ENCODE assay signal across 2 cellular contexts in the genomic region with DNA sequence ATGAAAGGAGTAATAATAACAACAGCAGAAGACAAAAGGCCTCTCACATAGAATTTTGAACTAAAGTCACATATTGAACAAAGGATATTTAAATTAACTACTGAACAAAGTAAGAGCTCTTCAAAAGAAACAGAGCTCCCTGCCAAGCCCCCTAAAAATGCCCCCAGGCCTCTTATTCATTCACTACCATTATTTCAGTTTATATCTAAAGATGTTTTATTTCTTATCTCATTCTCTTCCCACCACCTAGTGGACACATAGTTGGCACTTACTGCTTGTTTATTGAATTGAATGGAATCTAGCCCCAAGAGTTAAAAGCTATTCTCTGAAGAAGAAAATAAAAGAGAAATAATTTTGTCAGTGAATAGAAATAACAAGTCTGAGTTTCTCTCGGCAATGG.
A peak's percentile ranks its signal among the peaks of the same experiment; 100 is the strongest.
TF ChIP-seq lines count a peak whose summit lies in the region.

No MANE protein-coding gene starts in this region.

TF ChIP-seq in IMR-90, 13 proteins besides CTCF, POLR2A, EP300 and RAD21:
- TF ChIP-seq, protein P1, sequence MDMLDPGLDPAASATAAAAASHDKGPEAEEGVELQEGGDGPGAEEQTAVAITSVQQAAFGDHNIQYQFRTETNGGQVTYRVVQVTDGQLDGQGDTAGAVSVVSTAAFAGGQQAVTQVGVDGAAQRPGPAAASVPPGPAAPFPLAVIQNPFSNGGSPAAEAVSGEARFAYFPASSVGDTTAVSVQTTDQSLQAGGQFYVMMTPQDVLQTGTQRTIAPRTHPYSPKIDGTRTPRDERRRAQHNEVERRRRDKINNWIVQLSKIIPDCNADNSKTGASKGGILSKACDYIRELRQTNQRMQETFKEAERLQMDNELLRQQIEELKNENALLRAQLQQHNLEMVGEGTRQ (IDR thresholded peaks at IDR 0.05; ENCODE audit: low read depth, low read length): no peak
- 0 out of 2 replicates have a peak, but pooled peaks have one; percentile 21 for TF ChIP-seq SMC3 (IDR thresholded peaks at IDR 0.05; ENCODE audit: low read depth, low read length)

TF ChIP-seq in neural cell, 6 proteins besides CTCF, POLR2A, EP300 and RAD21:
- no peak for TF ChIP-seq REST (IDR thresholded peaks at IDR 0.05; ENCODE audit: borderline replicate concordance)
- no peak for TF ChIP-seq EZH2 (IDR thresholded peaks at IDR 0.05; ENCODE audit: borderline replicate concordance, insufficient read depth, low read length, poor library complexity, severe bottlenecking)
- TF ChIP-seq TAF1 (IDR thresholded peaks at IDR 0.05; ENCODE audit: low read depth): no peak
- TF ChIP-seq SMC3 (conservative IDR thresholded peaks at IDR 0.05; ENCODE audit: poor library complexity): no peak
- TF ChIP-seq MXI1 (conservative IDR thresholded peaks at IDR 0.05; ENCODE audit: poor library complexity, severe bottlenecking): no peak
- no peak for TF ChIP-seq POLR2AphosphoS5 (IDR thresholded peaks at IDR 0.05)
TF ChIP-seq in neural cell: peak in this region for 0.
